ENCODE assay signal across 6 cellular contexts in the genomic region with DNA sequence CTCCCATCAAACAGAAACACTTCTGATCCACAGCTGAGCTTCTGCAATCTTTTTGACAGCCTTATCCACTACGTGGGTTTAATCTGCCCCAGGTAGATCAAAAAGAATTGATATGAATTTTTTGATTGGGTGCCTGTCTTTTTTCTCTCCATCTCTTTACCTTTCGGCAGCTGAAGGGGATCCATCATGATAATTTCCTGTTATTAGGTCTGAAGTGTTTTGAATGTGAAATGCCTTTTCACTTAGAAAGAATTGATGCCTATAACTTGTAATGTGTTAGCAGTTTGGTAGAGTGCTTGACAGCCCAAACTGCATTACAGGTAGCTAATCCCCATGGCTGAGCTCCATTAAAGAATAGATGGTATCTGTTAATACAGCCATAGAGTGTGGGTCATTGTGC.
"Had no signal": no experiment of that assay in that cellular context is flagged by ENCODE, and none has a peak within 500 bp of the region (broad histone marks: within the 10 kb centered on the region; RNA-seq: fewer than 3 reads in every experiment).

No MANE protein-coding gene starts in this region.

- DNase-seq: H9, HCEC 1CT, KBM-7 had no signal

- H2AFZ ChIP-seq: GM23338 had no signal

- H3K4me2 ChIP-seq: GM23338 had no signal

- ATAC-seq: GM23338, HepG2 had no signal

- H3K27ac ChIP-seq: HL-60 had no signal

- H3K4me3 ChIP-seq: GM23338 had no signal
